Comparison of ENCODE assay signal across 17 cellular contexts in genomic region chr13:23985060-23985459, GRCh38.
"Had no signal": no experiment of that assay in that cellular context is flagged by ENCODE, and none has a peak within 500 bp of the region (broad histone marks: within the 10 kb centered on the region; RNA-seq: fewer than 3 reads in every experiment).

No MANE protein-coding gene starts in this region.

- ATAC-seq: activated T-helper 17 cell treated with anti-CD3 and anti-CD28 coated beads, Interleukin-2, amount 50 U/mL, for 72 hours; left cardiac atrium; natural killer cell treated with Interleukin-12 subunit alpha and Interleukin-12 subunit beta and Interleukin-15 and Interleukin-18, amount 100 ng/mL, for 72 hours; T-cell; WTC11 had no signal

- H3K4me3 ChIP-seq: pancreas had no signal

- H3K36me3 ChIP-seq: pancreas had no signal

- H3K4me3 Mint-ChIP-seq: activated CD4-positive, alpha-beta T cell treated with anti-CD3 and anti-CD28 coated beads, Interleukin-2, amount 10 ng/mL, durations not matched to agents 24 days and 14 days; activated naive CD4-positive, alpha-beta T cell treated with anti-CD3 and anti-CD28 coated beads, Interleukin-2, amount 10 ng/mL, durations not matched to agents 7 days and 5 days; activated T-helper 17 cell treated with anti-CD3 and anti-CD28 coated beads, Interleukin-2, amount 50 U/mL, for 72 hours; endodermal cell; immature natural killer cell; natural killer cell treated with Interleukin-12 subunit alpha and Interleukin-12 subunit beta and Interleukin-15 and Interleukin-18, amount 100 ng/mL, for 72 hours; stimulated activated naive CD8-positive, alpha-beta T cell treated with anti-CD3 and anti-CD28 coated beads, Interleukin-15, Interleukin-2, amounts not matched to agents 100 ng/mL and 50 ng/mL, for 24 hours; T-cell; WTC11 had no signal

- H3K9me3 Mint-ChIP-seq: activated CD4-positive, alpha-beta T cell treated with anti-CD3 and anti-CD28 coated beads, Interleukin-2, amount 10 ng/mL, durations not matched to agents 24 days and 14 days; activated naive CD4-positive, alpha-beta T cell treated with anti-CD3 and anti-CD28 coated beads, Interleukin-2, amount 10 ng/mL, durations not matched to agents 7 days and 5 days; activated T-helper 17 cell treated with anti-CD3 and anti-CD28 coated beads, Interleukin-2, amount 50 U/mL, for 72 hours; endodermal cell; immature natural killer cell; natural killer cell treated with Interleukin-12 subunit alpha and Interleukin-12 subunit beta and Interleukin-15 and Interleukin-18, amount 100 ng/mL, for 72 hours; stimulated activated naive CD8-positive, alpha-beta T cell treated with anti-CD3 and anti-CD28 coated beads, Interleukin-15, Interleukin-2, amounts not matched to agents 100 ng/mL and 50 ng/mL, for 24 hours; T-cell; WTC11 had no signal

- H3K36me3 Mint-ChIP-seq: activated naive CD4-positive, alpha-beta T cell treated with anti-CD3 and anti-CD28 coated beads, Interleukin-2, amount 10 ng/mL, durations not matched to agents 7 days and 5 days; immature natural killer cell; natural killer cell treated with Interleukin-12 subunit alpha and Interleukin-12 subunit beta and Interleukin-15 and Interleukin-18, amount 100 ng/mL, for 72 hours; T-cell; WTC11 had no signal

- H3K27me3 ChIP-seq: pancreas had no signal

- H3K27ac Mint-ChIP-seq: activated CD4-positive, alpha-beta T cell treated with anti-CD3 and anti-CD28 coated beads, Interleukin-2, amount 10 ng/mL, durations not matched to agents 24 days and 14 days; activated naive CD4-positive, alpha-beta T cell treated with anti-CD3 and anti-CD28 coated beads, Interleukin-2, amount 10 ng/mL, durations not matched to agents 7 days and 5 days; activated T-helper 17 cell treated with anti-CD3 and anti-CD28 coated beads, Interleukin-2, amount 50 U/mL, for 72 hours; endodermal cell; natural killer cell treated with Interleukin-12 subunit alpha and Interleukin-12 subunit beta and Interleukin-15 and Interleukin-18, amount 100 ng/mL, for 72 hours; stimulated activated naive CD8-positive, alpha-beta T cell treated with anti-CD3 and anti-CD28 coated beads, Interleukin-15, Interleukin-2, amounts not matched to agents 100 ng/mL and 50 ng/mL, for 24 hours; T-cell; WTC11 had no signal

- DNase-seq: activated CD4-positive, alpha-beta T cell treated with anti-CD3 and anti-CD28 coated beads, Interleukin-2, amount 10 ng/mL, durations not matched to agents 24 days and 14 days; activated naive CD4-positive, alpha-beta T cell treated with anti-CD3 and anti-CD28 coated beads, Interleukin-2, amount 10 ng/mL, durations not matched to agents 7 days and 5 days; activated T-cell treated with anti-CD3 and anti-CD28 coated beads for 4 hours; dermis blood vessel endothelial cell; endodermal cell; immature natural killer cell; left cardiac atrium; retina; stimulated activated CD4-positive, alpha-beta T cell treated with anti-CD3 and anti-CD28 coated beads, Interleukin-15, amount 100 ng/mL, for 24 hours; stimulated activated CD4-positive, alpha-beta T cell treated with anti-CD3 and anti-CD28 coated beads, Interleukin-4, amount 100 ng/mL, for 24 hours; T-cell; T1000 had no signal

- H3K9me3 ChIP-seq: pancreas had no signal
